11 cellular contexts compared by ENCODE assay signal in the genomic region with DNA sequence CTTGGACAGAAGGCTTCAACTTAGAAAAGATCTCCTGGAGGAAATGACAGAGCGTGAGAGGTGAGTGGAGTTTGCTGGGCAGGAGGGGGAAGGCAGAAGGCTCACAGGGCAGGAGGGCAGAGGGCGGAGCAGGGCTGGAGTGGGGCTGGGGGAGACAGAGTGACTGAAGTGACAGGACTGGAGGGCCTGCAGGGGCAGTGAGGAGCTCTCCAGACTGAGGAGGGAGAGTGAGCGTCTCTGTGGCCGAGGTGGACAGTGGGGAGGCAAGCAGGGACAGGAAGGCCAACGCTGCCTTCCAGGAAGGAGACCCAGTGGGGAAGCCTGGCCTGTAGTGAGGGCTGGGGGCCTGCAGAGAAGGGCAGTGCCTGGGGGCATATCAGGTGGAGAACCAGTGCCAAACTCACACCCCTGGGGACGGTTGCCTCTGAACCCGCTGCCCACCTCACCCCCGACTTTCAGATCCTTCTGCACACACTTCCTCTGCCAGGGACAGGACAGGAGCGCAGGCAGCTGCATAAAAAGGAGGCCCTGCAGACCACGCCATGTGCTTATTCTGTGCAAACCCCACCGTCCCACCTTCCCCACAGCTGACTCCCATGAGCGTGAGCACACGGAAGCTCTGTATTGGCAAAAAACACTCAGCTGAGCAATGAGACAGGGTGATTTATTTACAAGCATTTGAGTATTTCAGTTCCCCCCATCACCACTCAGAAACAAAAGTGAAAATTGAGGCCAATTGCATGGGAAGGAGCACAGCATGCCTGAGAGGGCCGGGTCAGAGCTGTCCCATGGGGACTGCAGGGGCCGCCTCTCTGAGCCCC.
DNase-seq lines count a peak whose midpoint lies in the region; ATAC-seq lines count a peak whose summit lies in the region.
"Had no signal": no experiment of that assay in that cellular context is flagged by ENCODE, and none has a peak within 500 bp of the region (broad histone marks: within the 10 kb centered on the region; RNA-seq: fewer than 3 reads in every experiment).

No MANE protein-coding gene starts in this region.

- DNase-seq in activated naive CD4-positive, alpha-beta T cell treated with Interleukin-2 at 50 U/mL for 16 hours, result no peak
- DNase-seq in ureter (ENCODE audit: low spot score) (peak; percentile 38), GOT3 (lab: John Stamatoyannopoulos, UW) (no peak), NCI-H2227 (lab: John Stamatoyannopoulos, UW; ENCODE audit: unreplicated experiment) (no peak), occipital lobe (lab: John Stamatoyannopoulos, UW) (no peak)
- DNase-seq: activated CD8-positive, alpha-beta memory T cell treated with anti-CD3 and anti-CD28 coated beads, Interleukin-2, amount 10 ng/mL, durations not matched to agents 7 days and 5 days; kidney glomerular epithelial cell; NCI-H774 had no signal

- peak overlapping the region; percentile 85 for H3K27ac Mint-ChIP-seq in activated naive CD4-positive, alpha-beta T cell treated with anti-CD3 and anti-CD28 coated beads, Interleukin-2, amount 50 U/mL, for 24 hours
- H3K27ac Mint-ChIP-seq: activated CD8-positive, alpha-beta memory T cell treated with anti-CD3 and anti-CD28 coated beads, Interleukin-2, amount 10 ng/mL, durations not matched to agents 7 days and 5 days had no signal

- H3K9me3 Mint-ChIP-seq in activated naive CD4-positive, alpha-beta T cell treated with anti-CD3 and anti-CD28 coated beads, Interleukin-2, amount 50 U/mL, for 24 hours, result no peaks in the 10 kb centered on the region

- no peak overlapping the region for H3K4me3 Mint-ChIP-seq in activated naive CD4-positive, alpha-beta T cell treated with anti-CD3 and anti-CD28 coated beads, Interleukin-2, amount 50 U/mL, for 24 hours
- H3K4me3 Mint-ChIP-seq: activated CD8-positive, alpha-beta memory T cell treated with anti-CD3 and anti-CD28 coated beads, Interleukin-2, amount 10 ng/mL, durations not matched to agents 7 days and 5 days had no signal

- peaks cover 12% of the 10 kb centered on the region for H3K36me3 Mint-ChIP-seq in activated naive CD4-positive, alpha-beta T cell treated with anti-CD3 and anti-CD28 coated beads, Interleukin-2, amount 50 U/mL, for 24 hours

- ATAC-seq in HG02571 (IDR thresholded peaks at IDR 0.05; ENCODE audit: unreplicated experiment) (peak; percentile 88), HG03571 (IDR thresholded peaks at IDR 0.05; ENCODE audit: unreplicated experiment) (peak; percentile 88)
- ATAC-seq: activated CD8-positive, alpha-beta memory T cell treated with anti-CD3 and anti-CD28 coated beads, Interleukin-2, amount 10 ng/mL, durations not matched to agents 7 days and 5 days had no signal

- no peaks in the 10 kb centered on the region for H3K27me3 Mint-ChIP-seq in activated naive CD4-positive, alpha-beta T cell treated with anti-CD3 and anti-CD28 coated beads, Interleukin-2, amount 50 U/mL, for 24 hours
- H3K27me3 Mint-ChIP-seq: activated CD8-positive, alpha-beta memory T cell treated with anti-CD3 and anti-CD28 coated beads, Interleukin-2, amount 10 ng/mL, durations not matched to agents 7 days and 5 days had no signal

- H3K4me1 Mint-ChIP-seq in activated naive CD4-positive, alpha-beta T cell treated with anti-CD3 and anti-CD28 coated beads, Interleukin-2, amount 50 U/mL, for 24 hours, result peaks cover 47% of the 10 kb centered on the region
